17 cellular contexts compared by ENCODE assay signal in the genomic region with DNA sequence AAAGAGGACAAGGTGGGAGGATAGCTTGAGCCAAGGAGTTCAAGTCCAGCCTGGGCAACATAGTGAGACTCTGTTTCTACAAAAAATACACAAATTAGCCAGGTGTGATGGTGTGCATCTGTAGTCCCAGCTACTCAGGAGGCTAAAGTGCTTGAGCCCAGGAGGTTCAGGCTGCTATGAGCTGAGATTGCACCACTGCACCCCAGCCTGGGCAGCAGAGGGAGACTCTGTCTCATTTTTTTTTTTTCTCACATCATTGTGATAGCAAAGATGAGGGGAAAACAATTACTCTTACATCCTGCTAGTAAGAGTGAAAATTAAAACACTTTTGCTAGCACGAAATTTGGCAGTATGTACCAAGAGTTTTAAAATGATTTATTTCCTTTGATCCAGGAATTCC.
"Had no signal": no experiment of that assay in that cellular context is flagged by ENCODE, and none has a peak within 500 bp of the region (broad histone marks: within the 10 kb centered on the region; RNA-seq: fewer than 3 reads in every experiment).

No MANE protein-coding gene starts in this region.

- H3K36me3 ChIP-seq: prostate gland had no signal

- H3K27me3 Mint-ChIP-seq: dendritic cell treated with granulocyte-macrophage colony-stimulating factor and Interleukin-4, amounts not matched to agents 40 ng/mL and 50 ng/mL, for 4 days; effector memory CD8-positive, alpha-beta T cell; natural killer cell treated with Interleukin-12 subunit alpha and Interleukin-12 subunit beta and Interleukin-15 and Interleukin-18, amount 100 ng/mL, for 72 hours had no signal

- ATAC-seq: effector memory CD8-positive, alpha-beta T cell; foreskin keratinocyte; left colon; left ventricle myocardium superior; natural killer cell treated with Interleukin-12 subunit alpha and Interleukin-12 subunit beta and Interleukin-15 and Interleukin-18, amount 100 ng/mL, for 72 hours had no signal

- H2AFZ ChIP-seq: parathyroid adenoma had no signal

- H3K9me3 ChIP-seq: prostate gland had no signal

- H3K9ac ChIP-seq: parathyroid adenoma had no signal

- H3K27ac ChIP-seq: foreskin keratinocyte, parathyroid adenoma, prostate gland had no signal

- H3K27me3 ChIP-seq: foreskin keratinocyte had no signal

- H3K27ac Mint-ChIP-seq: dendritic cell treated with granulocyte-macrophage colony-stimulating factor and Interleukin-4, amounts not matched to agents 40 ng/mL and 50 ng/mL, for 4 days; effector memory CD8-positive, alpha-beta T cell; natural killer cell treated with Interleukin-12 subunit alpha and Interleukin-12 subunit beta and Interleukin-15 and Interleukin-18, amount 100 ng/mL, for 72 hours had no signal

- DNase-seq: effector memory CD8-positive, alpha-beta T cell; foreskin keratinocyte; left colon; left ventricle myocardium superior; mesenchymal stem cell; midbrain; retina; small intestine; stimulated activated CD4-positive, alpha-beta T cell treated with anti-CD3 and anti-CD28 coated beads, Interleukin-12 subunit alpha, Interleukin-12 subunit beta, amount 100 ng/mL, for 4 hours; stimulated activated CD4-positive, alpha-beta T cell treated with anti-CD3 and anti-CD28 coated beads, Interleukin-2, amount 100 ng/mL, for 48 hours; stimulated activated naive CD4-positive, alpha-beta T cell treated with Interleukin-2 at 50 U/mL for 16 hours; trophoblast cell had no signal

- H3K36me3 Mint-ChIP-seq: natural killer cell treated with Interleukin-12 subunit alpha and Interleukin-12 subunit beta and Interleukin-15 and Interleukin-18, amount 100 ng/mL, for 72 hours had no signal

- H3K4me1 ChIP-seq: foreskin keratinocyte, parathyroid adenoma, prostate gland had no signal

- H3K4me3 ChIP-seq: lung, prostate gland had no signal

- H3K79me2 ChIP-seq: parathyroid adenoma had no signal

- H3K4me3 Mint-ChIP-seq: dendritic cell treated with granulocyte-macrophage colony-stimulating factor and Interleukin-4, amounts not matched to agents 40 ng/mL and 50 ng/mL, for 4 days; effector memory CD8-positive, alpha-beta T cell; natural killer cell treated with Interleukin-12 subunit alpha and Interleukin-12 subunit beta and Interleukin-15 and Interleukin-18, amount 100 ng/mL, for 72 hours had no signal
